ENCODE assay signal across 25 cellular contexts in the genomic region with DNA sequence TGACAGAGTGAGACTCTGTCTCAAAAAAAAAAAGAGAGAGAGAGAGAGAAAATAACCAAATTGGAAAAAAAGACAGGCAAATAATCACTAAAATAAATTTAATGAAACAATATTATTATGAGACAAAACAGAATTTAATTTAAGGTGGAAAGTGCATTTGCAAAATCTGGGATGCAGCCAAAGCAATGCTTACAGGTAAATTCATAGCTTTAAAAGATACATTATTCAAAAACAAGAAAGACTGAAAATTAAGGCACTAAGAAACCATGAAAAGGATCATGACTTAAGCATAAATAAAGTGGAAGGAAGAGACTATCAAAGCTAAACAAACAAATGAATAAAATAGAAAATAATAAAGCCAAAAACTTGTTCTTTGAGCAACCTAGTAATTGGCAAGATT. TPM values are rescaled to one million over a fixed set of nuclear protein-coding genes. Genes with fewer than 3 reads are reported as not detected.
DNase-seq lines count a peak whose midpoint lies in the region; ATAC-seq and TF ChIP-seq lines count a peak whose summit lies in the region.
"Had no signal": no experiment of that assay in that cellular context is flagged by ENCODE, and none has a peak within 500 bp of the region (broad histone marks: within the 10 kb centered on the region; RNA-seq: fewer than 3 reads in every experiment).

No MANE protein-coding gene starts in this region.

- DNase-seq in activated T-cell treated with anti-CD3 and anti-CD28 coated beads, Interleukin-2, amount 50 U/mL, for 72 hours = no peak
- DNase-seq in activated T-cell treated with anti-CD3 and anti-CD28 coated beads for 4 hours (no peak), osteoblast (ENCODE audit: insufficient read length, low spot score, missing footprints) (peak; percentile 2), mesenteric fat pad (ENCODE audit: low spot score) (no peak)
- DNase-seq: AML-193; CD4-positive, alpha-beta memory T cell; CD4-positive, CD25-positive, alpha-beta regulatory T cell; CD8-positive, alpha-beta memory T cell; COR-L47; DMS 273 treated with DMSO at 0.1 percent for 48 hours; DMS153; DMS53; DMS79; DND-41; EL; GDM1 had no signal

- H3K9me3 ChIP-seq in HEK293 (ENCODE audit: control insufficient read depth, insufficient read depth, low read depth, low read length) (no peaks in the 10 kb centered on the region; the same call in 1 of the 2 replicates), osteoblast (ENCODE audit: low read depth, low read length) (no peaks in the 10 kb centered on the region)

- no peak for TF ChIP-seq CTCF in HEK293 (tag by site-specific recombination; IDR thresholded peaks at IDR 0.05)
- TF ChIP-seq CTCF in osteoblast (IDR thresholded peaks at IDR 0.05; ENCODE audit: extremely low read depth, low read depth, low read length) = no peak

- no peak overlapping the region for H3K4me3 Mint-ChIP-seq in activated T-cell treated with anti-CD3 and anti-CD28 coated beads, Interleukin-2, amount 50 U/mL, for 72 hours
- H3K4me3 Mint-ChIP-seq: B cell; CD4-positive, alpha-beta memory T cell; CD4-positive, CD25-positive, alpha-beta regulatory T cell; CD8-positive, alpha-beta memory T cell had no signal

- peaks cover 6% of the 10 kb centered on the region for H3K27me3 Mint-ChIP-seq in activated T-cell treated with anti-CD3 and anti-CD28 coated beads, Interleukin-2, amount 50 U/mL, for 72 hours (ENCODE audit: low read depth)

- H4K20me1 ChIP-seq in osteoblast (ENCODE audit: insufficient read depth, low read length) = no peaks in the 10 kb centered on the region
- H4K20me1 ChIP-seq: BLaER1 treated with 17β-estradiol and CSF1 and Interleukin-3, amounts not matched to agents 10 nM and 100 nM had no signal

- POLR2A ChIA-PET in HEK293 (lab: Yijun Ruan, JAX) = no interaction called here

- no peaks in the 10 kb centered on the region for H3K4me1 Mint-ChIP-seq in activated T-cell treated with anti-CD3 and anti-CD28 coated beads, Interleukin-2, amount 50 U/mL, for 72 hours (ENCODE audit: low read depth)
- H3K4me1 Mint-ChIP-seq: B cell; CD4-positive, alpha-beta memory T cell; CD4-positive, CD25-positive, alpha-beta regulatory T cell; CD8-positive, alpha-beta memory T cell had no signal

- H3K27ac ChIP-seq in HEK293 (ENCODE audit: extremely low read depth, low read depth, low read length) = no peak overlapping the region
- H3K27ac ChIP-seq in osteoblast (ENCODE audit: low read depth, low read length) = no peak overlapping the region
- H3K27ac ChIP-seq: 22Rv1; A549; BLaER1 treated with 17β-estradiol and CSF1 and Interleukin-3, amounts not matched to agents 10 nM and 100 nM; C4-2B had no signal

- H3K79me2 ChIP-seq in osteoblast (ENCODE audit: insufficient read depth, low read length) = no peaks in the 10 kb centered on the region

- CTCF ChIA-PET in HEK293 (lab: Yijun Ruan, JAX) = interaction anchor here (0.6 kb wide), 2 partner anchors 26 to 82 kb away, joined by 3 read pairs; no protein-coding TSS in a partner anchor

- peaks cover 9 to 12% of the 10 kb centered on the region in 2 donors for H3K9me3 Mint-ChIP-seq in activated T-cell treated with anti-CD3 and anti-CD28 coated beads, Interleukin-2, amount 50 U/mL, for 72 hours

- H3K36me3 ChIP-seq in HEK293 (ENCODE audit: control insufficient read depth in 2 of 2, insufficient read depth in 1 of 2, low read length in 2 of 2) (no peaks in the 10 kb centered on the region), osteoblast (ENCODE audit: insufficient read depth, low read length) (no peaks in the 10 kb centered on the region)
- H3K36me3 ChIP-seq: BLaER1 treated with 17β-estradiol and CSF1 and Interleukin-3, amounts not matched to agents 10 nM and 100 nM had no signal

- H3K27ac Mint-ChIP-seq in activated T-cell treated with anti-CD3 and anti-CD28 coated beads, Interleukin-2, amount 50 U/mL, for 72 hours = peak overlapping the region; percentile 64
- H3K27ac Mint-ChIP-seq: B cell; CD4-positive, alpha-beta memory T cell; CD4-positive, CD25-positive, alpha-beta regulatory T cell; CD8-positive, alpha-beta memory T cell had no signal

- no peak overlapping the region for H3K4me2 ChIP-seq in osteoblast (ENCODE audit: insufficient read depth, low read length)
- H3K4me2 ChIP-seq: A549; BLaER1 treated with 17β-estradiol and CSF1 and Interleukin-3, amounts not matched to agents 10 nM and 100 nM had no signal

- H3K4me3 ChIP-seq in HEK293 (ENCODE audit: low read depth, low read length) (no peak overlapping the region), osteoblast (ENCODE audit: insufficient read depth, low read length) (no peak overlapping the region)
- H3K4me3 ChIP-seq: A549; BLaER1 treated with 17β-estradiol and CSF1 and Interleukin-3, amounts not matched to agents 10 nM and 100 nM; GM12878 had no signal

- H3K4me1 ChIP-seq in HEK293 (ENCODE audit: control insufficient read depth, insufficient read depth, low read length) (no peaks in the 10 kb centered on the region), osteoblast (ENCODE audit: insufficient read depth, low read length) (no peaks in the 10 kb centered on the region)
- H3K4me1 ChIP-seq: A549 had no signal

- H3K27me3 ChIP-seq in osteoblast (ENCODE audit: insufficient read depth, low read length) = no peaks in the 10 kb centered on the region
- H3K27me3 ChIP-seq: BLaER1 treated with 17β-estradiol and CSF1 and Interleukin-3, amounts not matched to agents 10 nM and 100 nM had no signal

- peaks cover 6 to 9% of the 10 kb centered on the region in 2 donors for H3K36me3 Mint-ChIP-seq in activated T-cell treated with anti-CD3 and anti-CD28 coated beads, Interleukin-2, amount 50 U/mL, for 72 hours (ENCODE audit: insufficient read depth in 2 of 2)
- H3K36me3 Mint-ChIP-seq: CD4-positive, CD25-positive, alpha-beta regulatory T cell had no signal

- ATAC-seq in activated T-cell treated with anti-CD3 and anti-CD28 coated beads, Interleukin-2, amount 50 U/mL, for 72 hours (replicated peaks in 1 of 2) = no peak
- ATAC-seq: A549, GM12878 had no signal

- H2AFZ ChIP-seq in osteoblast (ENCODE audit: low read length) = no peak overlapping the region

TF ChIP-seq in HEK293, 187 proteins besides CTCF, POLR2A, EP300 and RAD21:
- TF ChIP-seq ZNF621 (tag by site-specific recombination; IDR thresholded peaks at IDR 0.05) = no peak
- no peak for TF ChIP-seq ZNF561 (tag by site-specific recombination; IDR thresholded peaks at IDR 0.05; ENCODE audit: borderline replicate concordance)
- TF ChIP-seq, protein P1, sequence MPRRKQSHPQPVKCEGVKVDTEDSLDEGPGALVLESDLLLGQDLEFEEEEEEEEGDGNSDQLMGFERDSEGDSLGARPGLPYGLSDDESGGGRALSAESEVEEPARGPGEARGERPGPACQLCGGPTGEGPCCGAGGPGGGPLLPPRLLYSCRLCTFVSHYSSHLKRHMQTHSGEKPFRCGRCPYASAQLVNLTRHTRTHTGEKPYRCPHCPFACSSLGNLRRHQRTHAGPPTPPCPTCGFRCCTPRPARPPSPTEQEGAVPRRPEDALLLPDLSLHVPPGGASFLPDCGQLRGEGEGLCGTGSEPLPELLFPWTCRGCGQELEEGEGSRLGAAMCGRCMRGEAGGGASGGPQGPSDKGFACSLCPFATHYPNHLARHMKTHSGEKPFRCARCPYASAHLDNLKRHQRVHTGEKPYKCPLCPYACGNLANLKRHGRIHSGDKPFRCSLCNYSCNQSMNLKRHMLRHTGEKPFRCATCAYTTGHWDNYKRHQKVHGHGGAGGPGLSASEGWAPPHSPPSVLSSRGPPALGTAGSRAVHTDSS (tag by site-specific recombination; IDR thresholded peaks at IDR 0.05) = no peak
- no peak for TF ChIP-seq ZNF707 (tag by site-specific recombination; IDR thresholded peaks at IDR 0.05)
- peak; percentile 67 for TF ChIP-seq SETDB1 (IDR thresholded peaks at IDR 0.05; ENCODE audit: insufficient read length, low read length)

RNA-seq across cellular contexts. Expression of a gene that starts 37.7 kb away (rescaled TPM):
- under 1 TPM in 1 of 2 donors, not detected in 1; 0.07 TPM for total RNA-seq in activated T-cell treated with anti-CD3 and anti-CD28 coated beads, Interleukin-2, amount 50 U/mL, for 72 hours
- total RNA-seq in osteoblast (under 0.01 and 1.4 TPM in 2 replicates), mesenteric fat pad (0.71 TPM)
- total RNA-seq: A172; B cell; CD4-positive, alpha-beta memory T cell; CD4-positive, CD25-positive, alpha-beta regulatory T cell; CD8-positive, alpha-beta memory T cell; Daoy; GM12878 had no signal
